1 cellular context compared by ENCODE assay signal in the genomic region with DNA sequence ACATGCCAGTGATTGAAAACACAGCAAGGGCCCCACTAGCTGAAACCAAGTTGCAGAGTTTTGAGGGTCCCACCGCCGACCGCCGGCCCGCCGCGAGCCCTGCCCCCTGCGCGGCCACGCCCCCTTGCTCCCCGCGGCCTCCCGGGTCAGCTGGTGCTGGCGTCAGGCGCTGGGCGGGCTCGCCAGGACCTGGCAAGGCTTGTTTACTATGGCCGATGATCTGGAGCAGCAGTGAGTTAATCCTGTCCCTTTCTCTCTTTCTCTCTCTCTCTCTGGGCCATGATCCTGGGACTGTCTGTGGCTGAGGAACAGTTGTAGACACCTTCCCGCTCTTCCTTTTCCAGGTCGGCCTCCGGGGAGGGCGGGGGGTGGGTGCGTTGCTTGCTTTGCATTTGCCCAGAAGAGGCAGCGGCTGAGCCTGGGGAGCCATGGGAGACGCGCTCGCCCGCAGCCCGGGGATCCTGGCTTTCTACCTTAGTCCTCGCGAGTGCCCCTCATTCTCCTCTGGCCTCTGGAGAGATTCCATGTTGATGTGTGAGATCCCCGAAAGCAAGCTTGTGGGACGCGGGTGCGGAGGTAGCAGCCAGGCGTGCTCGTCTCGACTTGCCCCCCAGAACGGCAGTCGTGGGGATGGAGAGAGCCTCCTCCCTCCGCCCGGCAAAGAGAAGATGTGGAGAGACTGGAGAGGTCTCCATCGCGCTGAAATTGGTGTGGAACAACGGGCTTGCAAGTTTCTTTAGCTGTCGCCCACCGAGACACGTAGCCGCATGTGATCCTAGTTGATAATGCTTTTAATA.
TF ChIP-seq lines count a peak whose summit lies in the region.

A gene with protein sequence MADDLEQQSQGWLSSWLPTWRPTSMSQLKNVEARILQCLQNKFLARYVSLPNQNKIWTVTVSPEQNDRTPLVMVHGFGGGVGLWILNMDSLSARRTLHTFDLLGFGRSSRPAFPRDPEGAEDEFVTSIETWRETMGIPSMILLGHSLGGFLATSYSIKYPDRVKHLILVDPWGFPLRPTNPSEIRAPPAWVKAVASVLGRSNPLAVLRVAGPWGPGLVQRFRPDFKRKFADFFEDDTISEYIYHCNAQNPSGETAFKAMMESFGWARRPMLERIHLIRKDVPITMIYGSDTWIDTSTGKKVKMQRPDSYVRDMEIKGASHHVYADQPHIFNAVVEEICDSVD (plus strand): TSS at position 202 of the 797 bp plus-strand sequence. CDS start 7 bp downstream, at position 209.

TF ChIP-seq in HepG2, 621 proteins besides CTCF, POLR2A, EP300 and RAD21 (continued from another document and continues in another):
- TF ChIP-seq, protein P1, sequence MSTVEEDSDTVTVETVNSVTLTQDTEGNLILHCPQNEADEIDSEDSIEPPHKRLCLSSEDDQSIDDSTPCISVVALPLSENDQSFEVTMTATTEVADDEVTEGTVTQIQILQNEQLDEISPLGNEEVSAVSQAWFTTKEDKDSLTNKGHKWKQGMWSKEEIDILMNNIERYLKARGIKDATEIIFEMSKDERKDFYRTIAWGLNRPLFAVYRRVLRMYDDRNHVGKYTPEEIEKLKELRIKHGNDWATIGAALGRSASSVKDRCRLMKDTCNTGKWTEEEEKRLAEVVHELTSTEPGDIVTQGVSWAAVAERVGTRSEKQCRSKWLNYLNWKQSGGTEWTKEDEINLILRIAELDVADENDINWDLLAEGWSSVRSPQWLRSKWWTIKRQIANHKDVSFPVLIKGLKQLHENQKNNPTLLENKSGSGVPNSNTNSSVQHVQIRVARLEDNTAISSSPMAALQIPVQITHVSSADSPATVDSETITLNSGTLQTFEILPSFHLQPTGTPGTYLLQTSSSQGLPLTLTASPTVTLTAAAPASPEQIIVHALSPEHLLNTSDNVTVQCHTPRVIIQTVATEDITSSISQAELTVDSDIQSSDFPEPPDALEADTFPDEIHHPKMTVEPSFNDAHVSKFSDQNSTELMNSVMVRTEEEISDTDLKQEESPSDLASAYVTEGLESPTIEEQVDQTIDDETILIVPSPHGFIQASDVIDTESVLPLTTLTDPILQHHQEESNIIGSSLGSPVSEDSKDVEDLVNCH (CRISPR knock-in tag; IDR thresholded peaks at IDR 0.05) = no peak; the same call in 1 of the 2 replicates
- TF ChIP-seq ZSCAN25 (CRISPR knock-in tag; IDR thresholded peaks at IDR 0.05) (peak; percentile 53), NPAS2 (CRISPR knock-in tag; IDR thresholded peaks at IDR 0.05; ENCODE audit: borderline replicate concordance) (no peak), ZNF749 (CRISPR knock-in tag; IDR thresholded peaks at IDR 0.05; ENCODE audit: borderline replicate concordance) (0 out of 2 replicates have a peak, but pooled peaks have one; percentile 51), ZNF678 (CRISPR knock-in tag; IDR thresholded peaks at IDR 0.05) (no peak), ZNF142 (CRISPR knock-in tag; IDR thresholded peaks at IDR 0.05) (peak; percentile 16; the same call in 1 of the 2 replicates), HNF4G (IDR thresholded peaks at IDR 0.05; ENCODE audit: borderline replicate concordance, low read depth, low read length) (peak; percentile 25; the same call in 1 of the 2 replicates), HNF4G (CRISPR knock-in tag; IDR thresholded peaks at IDR 0.05; ENCODE audit: borderline replicate concordance, low read depth) (peak; percentile 58; the same call in 1 of the 2 replicates), LCORL (IDR thresholded peaks at IDR 0.05) (no peak), LCORL (CRISPR knock-in tag; IDR thresholded peaks at IDR 0.05) (peak; percentile 65; the same call in 1 of the 2 replicates), ZNF891 (CRISPR knock-in tag; IDR thresholded peaks at IDR 0.05) (peak; percentile 97), ZMAT3 (CRISPR knock-in tag; conservative IDR thresholded peaks at IDR 0.05) (peak; percentile 92), ZSCAN9 (CRISPR knock-in tag; IDR thresholded peaks at IDR 0.05; ENCODE audit: borderline replicate concordance) (peak; percentile 73), SP5 (CRISPR knock-in tag; IDR thresholded peaks at IDR 0.05; ENCODE audit: borderline replicate concordance, low read depth) (peak; percentile 82; the same call in 1 of the 2 replicates), HMGA1 (CRISPR knock-in tag; conservative IDR thresholded peaks at IDR 0.05) (no peak), SAFB2 (CRISPR knock-in tag; IDR thresholded peaks at IDR 0.05; ENCODE audit: borderline replicate concordance, low read depth) (peak; percentile 82), TSC22D2 (CRISPR knock-in tag; IDR thresholded peaks at IDR 0.05; ENCODE audit: borderline replicate concordance) (peak; percentile 33; the same call in 1 of the 2 replicates), REXO4 (CRISPR knock-in tag; IDR thresholded peaks at IDR 0.05; ENCODE audit: borderline replicate concordance) (no peak), GATAD2A (CRISPR knock-in tag; IDR thresholded peaks at IDR 0.05) (peak; percentile 33), HHEX (CRISPR knock-in tag; IDR thresholded peaks at IDR 0.05) (no peak), ARHGAP35 (CRISPR knock-in tag; IDR thresholded peaks at IDR 0.05; ENCODE audit: borderline replicate concordance) (peak; percentile 65), STAG1 (CRISPR knock-in tag; IDR thresholded peaks at IDR 0.05) (no peak), SALL1 (CRISPR knock-in tag; IDR thresholded peaks at IDR 0.05) (peak; percentile 89), ZNF816 (CRISPR knock-in tag; IDR thresholded peaks at IDR 0.05; ENCODE audit: borderline replicate concordance) (no peak; the same call in 1 of the 2 replicates), SMARCE1 (IDR thresholded peaks at IDR 0.05; ENCODE audit: borderline replicate concordance) (no peak), MAFF (IDR thresholded peaks at IDR 0.05; ENCODE audit: low read depth, low read length) (no peak), GZF1 (CRISPR knock-in tag; IDR thresholded peaks at IDR 0.05) (peak; percentile 83), ZNF230 (CRISPR knock-in tag; IDR thresholded peaks at IDR 0.05) (peak; percentile 62), NFKB2 (CRISPR knock-in tag; IDR thresholded peaks at IDR 0.05; ENCODE audit: borderline replicate concordance) (peak; percentile 79; the same call in 1 of the 2 replicates), CREM (IDR thresholded peaks at IDR 0.05) (0 out of 2 replicates have a peak, but pooled peaks have one; percentile 37), CREM (CRISPR knock-in tag; IDR thresholded peaks at IDR 0.05) (no peak; the same call in 1 of the 2 replicates)
- TF ChIP-seq, protein P2, sequence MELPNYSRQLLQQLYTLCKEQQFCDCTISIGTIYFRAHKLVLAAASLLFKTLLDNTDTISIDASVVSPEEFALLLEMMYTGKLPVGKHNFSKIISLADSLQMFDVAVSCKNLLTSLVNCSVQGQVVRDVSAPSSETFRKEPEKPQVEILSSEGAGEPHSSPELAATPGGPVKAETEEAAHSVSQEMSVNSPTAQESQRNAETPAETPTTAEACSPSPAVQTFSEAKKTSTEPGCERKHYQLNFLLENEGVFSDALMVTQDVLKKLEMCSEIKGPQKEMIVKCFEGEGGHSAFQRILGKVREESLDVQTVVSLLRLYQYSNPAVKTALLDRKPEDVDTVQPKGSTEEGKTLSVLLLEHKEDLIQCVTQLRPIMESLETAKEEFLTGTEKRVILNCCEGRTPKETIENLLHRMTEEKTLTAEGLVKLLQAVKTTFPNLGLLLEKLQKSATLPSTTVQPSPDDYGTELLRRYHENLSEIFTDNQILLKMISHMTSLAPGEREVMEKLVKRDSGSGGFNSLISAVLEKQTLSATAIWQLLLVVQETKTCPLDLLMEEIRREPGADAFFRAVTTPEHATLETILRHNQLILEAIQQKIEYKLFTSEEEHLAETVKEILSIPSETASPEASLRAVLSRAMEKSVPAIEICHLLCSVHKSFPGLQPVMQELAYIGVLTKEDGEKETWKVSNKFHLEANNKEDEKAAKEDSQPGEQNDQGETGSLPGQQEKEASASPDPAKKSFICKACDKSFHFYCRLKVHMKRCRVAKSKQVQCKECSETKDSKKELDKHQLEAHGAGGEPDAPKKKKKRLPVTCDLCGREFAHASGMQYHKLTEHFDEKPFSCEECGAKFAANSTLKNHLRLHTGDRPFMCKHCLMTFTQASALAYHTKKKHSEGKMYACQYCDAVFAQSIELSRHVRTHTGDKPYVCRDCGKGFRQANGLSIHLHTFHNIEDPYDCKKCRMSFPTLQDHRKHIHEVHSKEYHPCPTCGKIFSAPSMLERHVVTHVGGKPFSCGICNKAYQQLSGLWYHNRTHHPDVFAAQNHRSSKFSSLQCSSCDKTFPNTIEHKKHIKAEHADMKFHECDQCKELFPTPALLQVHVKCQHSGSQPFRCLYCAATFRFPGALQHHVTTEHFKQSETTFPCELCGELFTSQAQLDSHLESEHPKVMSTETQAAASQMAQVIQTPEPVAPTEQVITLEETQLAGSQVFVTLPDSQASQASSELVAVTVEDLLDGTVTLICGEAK (IDR thresholded peaks at IDR 0.05) = no peak
- TF ChIP-seq, protein P2 (CRISPR knock-in tag; IDR thresholded peaks at IDR 0.05) = peak; percentile 81
- TF ChIP-seq, protein P3, sequence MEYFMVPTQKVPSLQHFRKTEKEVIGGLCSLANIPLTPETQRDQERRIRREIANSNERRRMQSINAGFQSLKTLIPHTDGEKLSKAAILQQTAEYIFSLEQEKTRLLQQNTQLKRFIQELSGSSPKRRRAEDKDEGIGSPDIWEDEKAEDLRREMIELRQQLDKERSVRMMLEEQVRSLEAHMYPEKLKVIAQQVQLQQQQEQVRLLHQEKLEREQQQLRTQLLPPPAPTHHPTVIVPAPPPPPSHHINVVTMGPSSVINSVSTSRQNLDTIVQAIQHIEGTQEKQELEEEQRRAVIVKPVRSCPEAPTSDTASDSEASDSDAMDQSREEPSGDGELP (IDR thresholded peaks at IDR 0.05; ENCODE audit: borderline replicate concordance, low read depth) = peak; percentile 99
- TF ChIP-seq, protein P4, sequence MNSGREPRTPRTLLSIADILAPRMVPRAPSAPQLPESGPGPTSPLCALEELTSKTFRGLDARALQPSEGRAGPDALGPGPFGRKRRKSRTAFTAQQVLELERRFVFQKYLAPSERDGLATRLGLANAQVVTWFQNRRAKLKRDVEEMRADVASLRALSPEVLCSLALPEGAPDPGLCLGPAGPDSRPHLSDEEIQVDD (CRISPR knock-in tag; IDR thresholded peaks at IDR 0.05; ENCODE audit: borderline replicate concordance) = peak; percentile 39; the same call in 1 of the 2 replicates
- TF ChIP-seq, protein P5, sequence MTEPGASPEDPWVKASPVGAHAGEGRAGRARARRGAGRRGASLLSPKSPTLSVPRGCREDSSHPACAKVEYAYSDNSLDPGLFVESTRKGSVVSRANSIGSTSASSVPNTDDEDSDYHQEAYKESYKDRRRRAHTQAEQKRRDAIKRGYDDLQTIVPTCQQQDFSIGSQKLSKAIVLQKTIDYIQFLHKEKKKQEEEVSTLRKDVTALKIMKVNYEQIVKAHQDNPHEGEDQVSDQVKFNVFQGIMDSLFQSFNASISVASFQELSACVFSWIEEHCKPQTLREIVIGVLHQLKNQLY (CRISPR knock-in tag; IDR thresholded peaks at IDR 0.05) = no peak
